In genomic region chr7:74299401-74299800, GRCh38 we compare ENCODE assay signal across 3 cellular contexts.
TF ChIP-seq lines count a peak whose summit lies in the region.

No MANE protein-coding gene starts in this region.

TF ChIP-seq in SK-N-SH, 30 proteins besides CTCF, POLR2A, EP300 and RAD21:
- TF ChIP-seq MEF2A (IDR thresholded peaks at IDR 0.05; ENCODE audit: borderline replicate concordance, low read depth) (no peak), SIN3A (IDR thresholded peaks at IDR 0.05; ENCODE audit: borderline replicate concordance, low read depth, low read length) (no peak), NFIC (IDR thresholded peaks at IDR 0.05; ENCODE audit: borderline replicate concordance) (no peak), CHD2 (IDR thresholded peaks at IDR 0.05; ENCODE audit: low read length, partially characterized antibody) (no peak), REST (IDR thresholded peaks at IDR 0.05; ENCODE audit: low read depth, low read length) (no peak), PBX3 (IDR thresholded peaks at IDR 0.05) (no peak), USF1 (IDR thresholded peaks at IDR 0.05; ENCODE audit: borderline replicate concordance, low read depth) (no peak), EZH2phosphoT487 (IDR thresholded peaks at IDR 0.05; ENCODE audit: borderline replicate concordance, low read depth) (no peak)

TF ChIP-seq in SK-N-SH treated with all-trans-retinoic acid at 6 μM for 48 hours, 23 proteins besides CTCF, POLR2A, EP300 and RAD21 (continued from another document):
- TF ChIP-seq ISL1 (CRISPR knock-in tag; IDR thresholded peaks at IDR 0.05), result no peak
- TF ChIP-seq ZFP3 (CRISPR knock-in tag; IDR thresholded peaks at IDR 0.05), result no peak
- no peak for TF ChIP-seq OSR1 (CRISPR knock-in tag; IDR thresholded peaks at IDR 0.05)
- TF ChIP-seq TSHZ2 (CRISPR knock-in tag; IDR thresholded peaks at IDR 0.05), result no peak
- TF ChIP-seq PPARA (CRISPR knock-in tag; IDR thresholded peaks at IDR 0.05; ENCODE audit: borderline replicate concordance), result no peak
- no peak for TF ChIP-seq ARNTL (CRISPR knock-in tag; IDR thresholded peaks at IDR 0.05; ENCODE audit: borderline replicate concordance, low read depth)
- no peak for TF ChIP-seq ZFP30 (CRISPR knock-in tag; IDR thresholded peaks at IDR 0.05)
- TF ChIP-seq ESRRG (CRISPR knock-in tag; IDR thresholded peaks at IDR 0.05), result no peak
- TF ChIP-seq ZNF565 (CRISPR knock-in tag; conservative IDR thresholded peaks at IDR 0.05; ENCODE audit: low read depth), result no peak

TF ChIP-seq in HCT116, 20 proteins besides CTCF, POLR2A, EP300 and RAD21:
- TF ChIP-seq EZH2phosphoT487 (IDR thresholded peaks at IDR 0.05; ENCODE audit: borderline replicate concordance) (no peak), ATF3 (IDR thresholded peaks at IDR 0.05) (no peak), EZH2 (IDR thresholded peaks at IDR 0.05) (no peak), EGR1 (IDR thresholded peaks at IDR 0.05; ENCODE audit: low read depth) (no peak), ELF1 (IDR thresholded peaks at IDR 0.05; ENCODE audit: borderline replicate concordance, low read depth) (no peak), SP1 (IDR thresholded peaks at IDR 0.05; ENCODE audit: low read depth) (no peak), CBX3 (IDR thresholded peaks at IDR 0.05; ENCODE audit: low read depth) (no peak), TCF7L2 (IDR thresholded peaks at IDR 0.05; ENCODE audit: borderline replicate concordance, extremely low read depth, insufficient read depth, insufficient read length) (no peak), SIN3A (IDR thresholded peaks at IDR 0.05; ENCODE audit: low read depth) (no peak), SRF (IDR thresholded peaks at IDR 0.05; ENCODE audit: low read depth) (no peak), MAX (IDR thresholded peaks at IDR 0.05) (no peak), ZFX (IDR thresholded peaks at IDR 0.05) (no peak), ZNF274 (IDR thresholded peaks at IDR 0.05; ENCODE audit: low read depth, low read length) (no peak), YY1 (IDR thresholded peaks at IDR 0.05; ENCODE audit: extremely low read depth, insufficient replicate concordance, low read depth, low read length) (no peak), FOSL1 (IDR thresholded peaks at IDR 0.05; ENCODE audit: low read depth) (no peak)
